Comparison of ENCODE assay signal across 9 cellular contexts in the genomic region with DNA sequence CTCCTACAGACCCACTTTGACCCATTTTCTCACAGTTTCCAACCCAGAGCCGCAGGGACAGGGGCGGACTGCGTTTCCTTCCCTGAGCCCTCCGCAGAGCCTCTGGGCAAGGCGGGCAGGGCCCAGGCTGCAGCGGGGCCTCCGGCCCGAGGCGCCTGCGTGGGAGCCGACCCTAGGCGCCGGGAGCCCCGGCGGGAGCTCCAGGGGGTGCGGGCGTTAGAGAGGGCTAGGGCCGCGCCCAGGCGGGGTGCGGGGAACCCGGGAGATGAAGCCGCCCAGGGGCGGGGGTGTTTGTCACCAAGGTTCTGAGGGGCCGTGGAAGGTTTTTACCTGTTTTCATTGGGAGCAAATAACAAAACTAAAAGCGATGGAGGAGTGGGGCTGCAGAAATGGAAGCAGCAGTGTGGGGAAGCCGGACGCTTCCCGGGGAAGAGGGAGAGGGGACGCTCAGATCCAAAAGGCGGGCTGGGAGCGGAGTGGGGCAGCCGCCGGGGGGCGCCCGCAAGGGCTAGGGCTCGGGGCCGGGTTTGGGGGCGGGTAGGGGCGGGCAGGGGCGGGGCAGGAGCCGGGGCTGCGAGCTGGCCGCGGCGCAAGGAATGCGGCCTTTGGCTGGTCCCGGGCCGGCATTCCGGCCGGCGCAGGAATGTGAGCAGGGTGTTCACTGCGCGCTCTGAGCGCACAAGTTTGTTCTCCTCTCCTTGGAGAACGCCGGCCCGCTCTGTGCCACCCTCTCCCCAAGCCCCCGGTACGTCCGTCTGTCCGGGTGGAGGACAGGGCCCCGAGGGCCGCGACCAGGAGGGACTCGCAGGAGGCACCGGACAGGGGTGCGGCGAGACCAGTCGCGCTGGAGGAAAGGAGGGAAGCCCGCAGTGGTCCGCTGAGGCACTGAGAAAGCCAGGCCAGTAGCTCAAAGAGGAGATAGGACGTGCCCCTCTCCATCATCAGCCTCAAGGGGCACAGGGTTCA.
DNase-seq lines count a peak whose midpoint lies in the region; ATAC-seq, FAIRE-seq and TF ChIP-seq lines count a peak whose summit lies in the region.
"Had no signal": no experiment of that assay in that cellular context is flagged by ENCODE, and none has a peak within 500 bp of the region (broad histone marks: within the 10 kb centered on the region; RNA-seq: fewer than 3 reads in every experiment).

No MANE protein-coding gene starts in this region.

- no peaks in the 10 kb centered on the region for H3K36me3 Mint-ChIP-seq in activated naive CD4-positive, alpha-beta T cell treated with anti-CD3 and anti-CD28 coated beads for 36 hours (ENCODE audit: low read depth)

- peak; percentile 85 for ATAC-seq in HepG2
- peak; percentile 15 for ATAC-seq in thoracic aorta (ENCODE audit: insufficient number of reproducible peaks, low FRiP score, low read depth)
- no peak for ATAC-seq in HG03196 (IDR thresholded peaks at IDR 0.05; ENCODE audit: unreplicated experiment)
- ATAC-seq in HG03097 (IDR thresholded peaks at IDR 0.05; ENCODE audit: low FRiP score, unreplicated experiment) = no peak
- ATAC-seq in GM19023 (IDR thresholded peaks at IDR 0.05; ENCODE audit: unreplicated experiment) = no peak

- BruUV-seq in HepG2 (replicated peaks; lab: Mats Ljungman, UMichigan) = TSS peak; percentile 95

- intact Hi-C loops in activated naive CD4-positive, alpha-beta T cell treated with anti-CD3 and anti-CD28 coated beads for 36 hours (cut with micrococcal nuclease) = no loop called here
- intact Hi-C loops in HepG2 (cut with micrococcal nuclease; ENCODE audit: unreplicated experiment) = loop anchor here (1.0 kb wide), 1 partner anchor 61 kb away; the partner anchor contains the start of gene AMOTL2

- in situ Hi-C loops in HepG2 (cut with HindIII; ENCODE audit: extremely low pct_ligation_motif_present, low pct_unique_long_range_greater_than_20kb) = loop anchor here (5.0 kb wide), 1 partner anchor 59 kb away; the partner anchor contains the start of gene AMOTL2

- no peak for DNase-seq in activated naive CD4-positive, alpha-beta T cell treated with anti-CD3 and anti-CD28 coated beads for 36 hours
- no peak for DNase-seq in activated naive CD4-positive, alpha-beta T cell (lab: John Stamatoyannopoulos, UW)
- DNase-seq in dermis microvascular lymphatic vessel endothelial cell (ENCODE audit: low read depth in 2 of 2) = peak; percentile 50 to 79
- DNase-seq in HepG2 (ENCODE audit: low spot score) = peak; percentile 62
- no peak for DNase-seq in thoracic aorta (ENCODE audit: low spot score)
- DNase-seq: DND-41 had no signal

- FAIRE-seq in HepG2 (lab: Jason Lieb, UNC) = no peak

- TF ChIP-seq CTCF in HepG2 (CRISPR knock-in tag; IDR thresholded peaks at IDR 0.05) (peak; percentile 49), thoracic aorta (IDR thresholded peaks at IDR 0.05) (peak; percentile 37)

- no peaks in the 10 kb centered on the region for H4K20me1 ChIP-seq in HepG2 (ENCODE audit: insufficient read depth, low read length)

- POLR2A ChIA-PET in HepG2 (lab: Yijun Ruan, JAX) = interaction anchor here (1.0 to 2.9 kb wide), 9 partner anchors 14 to 172 kb away, joined by 4 to 24 read pairs (median 9); partner anchors contain the start of genes AMOTL2, ANAPC13 and CEP63

- CTCF ChIA-PET in activated naive CD4-positive, alpha-beta T cell treated with anti-CD3 and anti-CD28 coated beads for 36 hours (lab: Charles Lee) = interaction anchor here (0.8 to 1.3 kb wide), 7 partner anchors 11 to 169 kb away, joined by 3 to 5 read pairs (median 4); partner anchors contain the start of gene AMOTL2
- CTCF ChIA-PET in HepG2 (lab: Yijun Ruan, JAX; ENCODE audit: low intra/inter-chr PET ratio, low total read pairs) = interaction anchor here (0.9 kb wide), 1 partner anchor 45 kb away, joined by 3 read pairs; no protein-coding TSS in a partner anchor

- H2AFZ ChIP-seq in HepG2 (ENCODE audit: low read length) = no peak overlapping the region

- TF ChIP-seq EP300 in HepG2 (IDR thresholded peaks at IDR 0.05; ENCODE audit: low read depth in 2 of 2, low read length in 2 of 2) (peak in 1 of 2 experiments; percentile 22; a peak in 1 of 4 replicates), HepG2 (CRISPR knock-in tag; IDR thresholded peaks at IDR 0.05; ENCODE audit: borderline replicate concordance) (no peak)

- peak overlapping the region; percentile 66 for H3K9ac ChIP-seq in HepG2 (ENCODE audit: insufficient read depth, low read depth, low read length)

- H3K4me3 ChIP-seq in HepG2 (replicated peaks in 1 of 3; ENCODE audit: insufficient read depth in 1 of 3, low read depth in 2 of 3, low read length in 3 of 3) (peak overlapping the region; percentile 60 to 74 (median 66); a peak in 5 of 6 replicates), thoracic aorta (peak overlapping the region; percentile 78)

- peak overlapping the region; percentile 46 for H3K4me3 Mint-ChIP-seq in activated naive CD4-positive, alpha-beta T cell treated with anti-CD3 and anti-CD28 coated beads for 36 hours

- peak; percentile 30 to 85; a peak in 2 of 4 replicates for TF ChIP-seq POLR2A in HepG2 (IDR thresholded peaks at IDR 0.05; ENCODE audit: insufficient read depth in 1 of 2, low read depth in 2 of 2, low read length in 2 of 2)

- peak overlapping the region; percentile 89 for H3K4me2 ChIP-seq in HepG2 (ENCODE audit: low read depth, low read length)

- H3K27ac ChIP-seq in HepG2 (ENCODE audit: extremely low read length, insufficient read depth, low read length) (peak overlapping the region; percentile 51), thoracic aorta (peak overlapping the region; percentile 93 to 94)

- H3K27me3 ChIP-seq in HepG2 (ENCODE audit: control insufficient read depth in 1 of 2, insufficient read depth in 2 of 2, low read length in 2 of 2) (no peaks in the 10 kb centered on the region; a peak in 2 of 5 replicates), thoracic aorta (replicated peaks; ENCODE audit: insufficient read depth) (no peaks in the 10 kb centered on the region)

- H3K4me1 ChIP-seq in HepG2 (ENCODE audit: insufficient read depth, low read length) (peaks cover 77% of the 10 kb centered on the region), thoracic aorta (ENCODE audit: control insufficient read depth in 1 of 2, low read depth in 2 of 2) (peaks cover 55 to 84% of the 10 kb centered on the region in 2 donors)

- peaks cover 3% of the 10 kb centered on the region for H3K4me1 Mint-ChIP-seq in activated naive CD4-positive, alpha-beta T cell treated with anti-CD3 and anti-CD28 coated beads for 36 hours (ENCODE audit: low read depth)

- no peaks in the 10 kb centered on the region for H3K9me3 Mint-ChIP-seq in activated naive CD4-positive, alpha-beta T cell treated with anti-CD3 and anti-CD28 coated beads for 36 hours

- WGBS in HepG2 (ENCODE audit: low lambda C conversion rate) = 56% methylated on average over 45 of the region's 74 CpGs

- no peak overlapping the region for H3K27ac Mint-ChIP-seq in activated naive CD4-positive, alpha-beta T cell treated with anti-CD3 and anti-CD28 coated beads for 36 hours

- no peak for TF ChIP-seq RAD21 in HepG2 (CRISPR knock-in tag; IDR thresholded peaks at IDR 0.05)

- H3K27me3 Mint-ChIP-seq in activated naive CD4-positive, alpha-beta T cell treated with anti-CD3 and anti-CD28 coated beads for 36 hours (ENCODE audit: low read depth) = peaks cover 24% of the 10 kb centered on the region

- H3K36me3 ChIP-seq in HepG2 (replicated peaks in 1 of 2; ENCODE audit: control insufficient read depth in 1 of 2, insufficient read depth in 2 of 2, low read length in 2 of 2) (no peaks in the 10 kb centered on the region), thoracic aorta (no peaks in the 10 kb centered on the region)

- no peaks in the 10 kb centered on the region for H3K79me2 ChIP-seq in HepG2 (ENCODE audit: insufficient read depth, low read length)

- no peaks in the 10 kb centered on the region for H3K9me3 ChIP-seq in HepG2 (ENCODE audit: low read length)
- no peaks in the 10 kb centered on the region for H3K9me3 ChIP-seq in thoracic aorta

TF ChIP-seq in HepG2, 621 proteins besides CTCF, POLR2A, EP300 and RAD21 (continues in another document):
- TF ChIP-seq TRIM24 (CRISPR knock-in tag; IDR thresholded peaks at IDR 0.05) = no peak
- TF ChIP-seq, protein P1, sequence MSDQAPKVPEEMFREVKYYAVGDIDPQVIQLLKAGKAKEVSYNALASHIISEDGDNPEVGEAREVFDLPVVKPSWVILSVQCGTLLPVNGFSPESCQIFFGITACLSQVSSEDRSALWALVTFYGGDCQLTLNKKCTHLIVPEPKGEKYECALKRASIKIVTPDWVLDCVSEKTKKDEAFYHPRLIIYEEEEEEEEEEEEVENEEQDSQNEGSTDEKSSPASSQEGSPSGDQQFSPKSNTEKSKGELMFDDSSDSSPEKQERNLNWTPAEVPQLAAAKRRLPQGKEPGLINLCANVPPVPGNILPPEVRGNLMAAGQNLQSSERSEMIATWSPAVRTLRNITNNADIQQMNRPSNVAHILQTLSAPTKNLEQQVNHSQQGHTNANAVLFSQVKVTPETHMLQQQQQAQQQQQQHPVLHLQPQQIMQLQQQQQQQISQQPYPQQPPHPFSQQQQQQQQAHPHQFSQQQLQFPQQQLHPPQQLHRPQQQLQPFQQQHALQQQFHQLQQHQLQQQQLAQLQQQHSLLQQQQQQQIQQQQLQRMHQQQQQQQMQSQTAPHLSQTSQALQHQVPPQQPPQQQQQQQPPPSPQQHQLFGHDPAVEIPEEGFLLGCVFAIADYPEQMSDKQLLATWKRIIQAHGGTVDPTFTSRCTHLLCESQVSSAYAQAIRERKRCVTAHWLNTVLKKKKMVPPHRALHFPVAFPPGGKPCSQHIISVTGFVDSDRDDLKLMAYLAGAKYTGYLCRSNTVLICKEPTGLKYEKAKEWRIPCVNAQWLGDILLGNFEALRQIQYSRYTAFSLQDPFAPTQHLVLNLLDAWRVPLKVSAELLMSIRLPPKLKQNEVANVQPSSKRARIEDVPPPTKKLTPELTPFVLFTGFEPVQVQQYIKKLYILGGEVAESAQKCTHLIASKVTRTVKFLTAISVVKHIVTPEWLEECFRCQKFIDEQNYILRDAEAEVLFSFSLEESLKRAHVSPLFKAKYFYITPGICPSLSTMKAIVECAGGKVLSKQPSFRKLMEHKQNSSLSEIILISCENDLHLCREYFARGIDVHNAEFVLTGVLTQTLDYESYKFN (CRISPR knock-in tag; conservative IDR thresholded peaks at IDR 0.05) = peak; percentile 24; the same call in 1 of the 2 replicates
- TF ChIP-seq ZFP36 (IDR thresholded peaks at IDR 0.05; ENCODE audit: borderline replicate concordance, low read depth, low read length, partially characterized antibody) = no peak
- no peak for TF ChIP-seq ZNF451 (CRISPR knock-in tag; IDR thresholded peaks at IDR 0.05)
- TF ChIP-seq ZKSCAN5 (CRISPR knock-in tag; IDR thresholded peaks at IDR 0.05) = no peak
- TF ChIP-seq ZNF772 (CRISPR knock-in tag; IDR thresholded peaks at IDR 0.05) = no peak
- TF ChIP-seq EEA1 (CRISPR knock-in tag; IDR thresholded peaks at IDR 0.05; ENCODE audit: borderline replicate concordance) = no peak
- TF ChIP-seq ZNF839 (CRISPR knock-in tag; IDR thresholded peaks at IDR 0.05; ENCODE audit: borderline replicate concordance) = no peak
- no peak for TF ChIP-seq SIN3A (IDR thresholded peaks at IDR 0.05; ENCODE audit: borderline replicate concordance, low read depth, low read length)

Comparison
In these comparisons a context has a peak if more than half of its experiments do, and no peak if none do; other contexts are left out.
1. DNase-seq: peak in dermis microvascular lymphatic vessel endothelial cell (2 of 2) and HepG2 (single experiment); none in activated naive CD4-positive, alpha-beta T cell treated with anti-CD3 and anti-CD28 coated beads for 36 hours (single experiment), activated naive CD4-positive, alpha-beta T cell (0 of 4) and thoracic aorta (single experiment).
2. ATAC-seq: peak in HepG2 (single experiment) and thoracic aorta (single experiment); none in HG03196 (single experiment), HG03097 (single experiment) and GM19023 (single experiment).